ENCODE assay signal across 35 cellular contexts in the genomic region with DNA sequence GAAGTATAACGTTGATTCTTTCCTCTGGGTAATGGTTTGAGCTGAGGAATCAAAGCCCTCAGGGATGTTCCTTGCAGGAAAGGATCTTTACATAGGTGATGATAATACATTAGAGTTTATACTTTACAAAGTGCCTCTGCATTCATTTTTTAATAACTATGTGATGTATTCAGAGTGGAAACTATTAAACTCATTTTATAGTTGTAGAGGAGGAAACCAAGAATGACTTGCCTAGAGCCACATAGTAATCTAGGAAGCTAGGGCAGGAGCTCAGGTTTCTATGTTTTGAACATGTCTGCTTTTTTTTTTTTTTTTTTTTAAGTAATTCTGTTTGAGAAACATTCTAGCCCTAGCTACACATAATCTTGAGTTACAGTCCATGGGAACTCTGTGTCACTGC.
"Had no signal": no experiment of that assay in that cellular context is flagged by ENCODE, and none has a peak within 500 bp of the region (broad histone marks: within the 10 kb centered on the region; RNA-seq: fewer than 3 reads in every experiment).

No MANE protein-coding gene starts in this region.

- H3K9me3 ChIP-seq: MG63 had no signal

- H3K36me3 ChIP-seq: MG63 had no signal

- H3K4me3 ChIP-seq: MG63 had no signal

- DNase-seq: Karpas-422, Kasumi-1, KG1, MG63, MM.1S, MV-4-11, NCI-H1048, NCI-H1092, NCI-H1092 treated with DMSO at 0.1 percent for 48 hours, NCI-H1105, NCI-H1105 treated with DMSO at 0.1 percent for 48 hours, NCI-H1417, NCI-H1417 treated with DMSO at 0.1 percent for 48 hours, NCI-H1436, NCI-H1436 treated with DMSO at 0.1 percent for 48 hours, NCI-H146, NCI-H1694, NCI-H1694 treated with DMSO at 0.1 percent for 48 hours, NCI-H187, NCI-H187 treated with DMSO at 0.1 percent for 48 hours, NCI-H1930, NCI-H2029, NCI-H2029 treated with DMSO at 0.1 percent for 48 hours, NCI-H2081, NCI-H2081 treated with DMSO at 0.1 percent for 48 hours, NCI-H2107, NCI-H2171, NCI-H2171 treated with DMSO at 0.1 percent for 48 hours, NCI-H2227 treated with DMSO at 0.1 percent for 48 hours, NCI-H226, NCI-H345, NCI-H446, NCI-H510A, NCI-H510A treated with DMSO at 0.1 percent for 48 hours had no signal

- H3K27me3 ChIP-seq: MG63 had no signal

- H3K27ac ChIP-seq: KMS-11 had no signal

- H3K9ac ChIP-seq: KMS-11 had no signal

- H3K4me2 ChIP-seq: KMS-11 had no signal
